ENCODE assay signal across 16 cellular contexts in genomic region chr11:121586727-121587126, GRCh38.
DNase-seq lines count a peak whose midpoint lies in the region; ATAC-seq and TF ChIP-seq lines count a peak whose summit lies in the region.
"Had no signal": no experiment of that assay in that cellular context is flagged by ENCODE, and none has a peak within 500 bp of the region (broad histone marks: within the 10 kb centered on the region; RNA-seq: fewer than 3 reads in every experiment).

No MANE protein-coding gene starts in this region.

- no peak overlapping the region for H3K4me3 ChIP-seq in CD8-positive, alpha-beta memory T cell (ENCODE audit: low read length)
- H3K4me3 ChIP-seq in Karpas-422 (ENCODE audit: low read length) (no peak overlapping the region), mucosa of descending colon (no peak overlapping the region)
- H3K4me3 ChIP-seq: SK-N-MC had no signal

- H3K9me3 ChIP-seq in CD8-positive, alpha-beta memory T cell (ENCODE audit: low read length), result no peaks in the 10 kb centered on the region
- H3K9me3 ChIP-seq in Karpas-422 (ENCODE audit: low read length) (no peaks in the 10 kb centered on the region), mucosa of descending colon (no peaks in the 10 kb centered on the region)
- H3K9me3 ChIP-seq: BE2C had no signal

- peak overlapping the region; percentile 32 for H3K4me2 ChIP-seq in Karpas-422 (ENCODE audit: low read depth, low read length, poor library complexity, severe bottlenecking)

- intact Hi-C loops in mucosa of descending colon (cut with DNase I, micrococcal nuclease), result no loop called here

- peaks cover 10% of the 10 kb centered on the region; the same call in 1 of the 2 replicates for H3K79me2 ChIP-seq in Karpas-422 (ENCODE audit: low read length)

- DNase-seq in CD8-positive, alpha-beta memory T cell, result no peak
- DNase-seq in Karpas-422, result no peak
- peak in 2 of 3 donors; percentile 38 to 75 for DNase-seq in mucosa of descending colon
- no peak for DNase-seq in Kasumi-1 (lab: John Stamatoyannopoulos, UW)
- DNase-seq in NCI-H2227 (lab: John Stamatoyannopoulos, UW; ENCODE audit: unreplicated experiment), result no peak
- DNase-seq in T-helper 1 cell, result no peak
- no peak for DNase-seq in NCI-H146 (lab: John Stamatoyannopoulos, UW)
- DNase-seq: BE2C, H7, MV-4-11, NCI-H1417 treated with DMSO at 0.1 percent for 48 hours, NCI-H510A treated with DMSO at 0.1 percent for 48 hours, PC-3 had no signal

- H3K27me3 Mint-ChIP-seq in CD8-positive, alpha-beta memory T cell, result no peaks in the 10 kb centered on the region

- H2AFZ ChIP-seq in Karpas-422 (ENCODE audit: low read length), result no peak overlapping the region

- CTCF ChIA-PET in CD8-positive, alpha-beta memory T cell (lab: Charles Lee), result no interaction called here

- H3K9ac ChIP-seq in Karpas-422 (ENCODE audit: low read length), result no peak overlapping the region

- H3K4me1 Mint-ChIP-seq in CD8-positive, alpha-beta memory T cell, result peaks cover 22 to 32% (median 26%) of the 10 kb centered on the region in 3 donors

- no peaks in the 10 kb centered on the region for H3K27me3 ChIP-seq in CD8-positive, alpha-beta memory T cell (ENCODE audit: insufficient read depth, low read length, poor library complexity, severe bottlenecking)
- no peaks in the 10 kb centered on the region for H3K27me3 ChIP-seq in Karpas-422 (ENCODE audit: low read length)
- H3K27me3 ChIP-seq: BE2C had no signal

- peak overlapping the region in 5 of 8 donors; percentile 19 to 77 (median 56) for H3K27ac Mint-ChIP-seq in CD8-positive, alpha-beta memory T cell

- H3K36me3 Mint-ChIP-seq in CD8-positive, alpha-beta memory T cell, result peaks cover 8 to 97% (median 23%) of the 10 kb centered on the region in 3 donors

- POLR2A ChIA-PET in CD8-positive, alpha-beta memory T cell (lab: Charles Lee), result no interaction called here

- H3K9me2 ChIP-seq in Karpas-422 (replicated peaks; ENCODE audit: insufficient read depth, low read length), result no peaks in the 10 kb centered on the region

- no peak overlapping the region for H3K27ac ChIP-seq in CD8-positive, alpha-beta memory T cell (ENCODE audit: low read depth, low read length)
- H3K27ac ChIP-seq in Karpas-422 (ENCODE audit: low read length) (peak overlapping the region; percentile 97), angular gyrus (ENCODE audit: low read depth, low read length) (peak overlapping the region; percentile 7)
- H3K27ac ChIP-seq: SK-N-MC had no signal

- ATAC-seq in mucosa of descending colon, result peak; percentile 94
- ATAC-seq: PC-3, Right ventricle myocardium inferior had no signal

- peaks cover 15% of the 10 kb centered on the region for H3K4me1 ChIP-seq in CD8-positive, alpha-beta memory T cell (ENCODE audit: insufficient read depth, low read length)
- peaks cover 100% of the 10 kb centered on the region for H3K4me1 ChIP-seq in Karpas-422 (ENCODE audit: low read length)
- peaks cover 6% of the 10 kb centered on the region for H3K4me1 ChIP-seq in mucosa of descending colon (ENCODE audit: low read depth)
- H3K4me1 ChIP-seq: BE2C had no signal

- no peaks in the 10 kb centered on the region for H4K20me1 ChIP-seq in Karpas-422 (ENCODE audit: insufficient read depth, low read depth, low read length)

- no peak overlapping the region for H3K4me3 Mint-ChIP-seq in CD8-positive, alpha-beta memory T cell

- H3K9me3 Mint-ChIP-seq in CD8-positive, alpha-beta memory T cell, result no peaks in the 10 kb centered on the region

- H3K36me3 ChIP-seq in CD8-positive, alpha-beta memory T cell (ENCODE audit: insufficient read depth, low read length), result peaks cover 64% of the 10 kb centered on the region
- H3K36me3 ChIP-seq in Karpas-422 (ENCODE audit: insufficient read depth, low read length), result peaks cover 41% of the 10 kb centered on the region
- H3K36me3 ChIP-seq in mucosa of descending colon (ENCODE audit: low read depth), result no peaks in the 10 kb centered on the region
- H3K36me3 ChIP-seq: BE2C had no signal

- TF ChIP-seq CTCF in mucosa of descending colon (IDR thresholded peaks at IDR 0.05), result no peak

Comparison
In these comparisons a context has a peak if more than half of its experiments do, and no peak if none do; other contexts are left out.
1. DNase-seq: peak in mucosa of descending colon (2 of 3); none in CD8-positive, alpha-beta memory T cell (0 of 5), Karpas-422 (single experiment), Kasumi-1 (0 of 2), NCI-H2227 (single experiment), T-helper 1 cell (0 of 5) and NCI-H146 (single experiment).